Comparison of ENCODE assay signal across 7 cellular contexts in genomic region chr22:23281406-23282088, GRCh38.
DNase-seq lines count a peak whose midpoint lies in the region; ATAC-seq, FAIRE-seq and TF ChIP-seq lines count a peak whose summit lies in the region.

No MANE protein-coding gene starts in this region.

- TF ChIP-seq CTCF in body of pancreas (IDR thresholded peaks at IDR 0.05): peak; percentile 86 to 94 (median 92)

- intact Hi-C loops in body of pancreas (cut with DNase I): loop anchor here (5.0 kb wide), 1 partner anchor 104 kb away; no protein-coding TSS in a partner anchor

- H3K27me3 ChIP-seq in body of pancreas: no peaks in the 10 kb centered on the region

- no peaks in the 10 kb centered on the region for H3K36me3 ChIP-seq in body of pancreas (replicated peaks in 1 of 2; ENCODE audit: insufficient read depth in 1 of 2, low read depth in 2 of 2)

- H3K4me3 ChIP-seq in body of pancreas (no peak overlapping the region), skin epidermis (no peak overlapping the region)

- FAIRE-seq in GM12891 (lab: Jason Lieb, UNC): peak; percentile 77

- DNase-seq in GM12891 (ENCODE audit: insufficient read length, low spot score) (peak; percentile 94), NCI-H146 treated with DMSO at 0.1 percent for 48 hours (lab: John Stamatoyannopoulos, UW; ENCODE audit: unreplicated experiment) (peak; percentile 0), UCSD-AML1 (lab: John Stamatoyannopoulos, UW; ENCODE audit: unreplicated experiment) (peak; percentile 76), body of pancreas (peak; percentile 84 to 90 (median 86)), iPS-NIHi11 (ENCODE audit: low spot score) (peak; percentile 95)

- peak overlapping the region in 3 of 4 donors; percentile 21 to 53 (median 29) for H3K27ac ChIP-seq in body of pancreas
- H3K27ac ChIP-seq in skin epidermis: peak overlapping the region in 19 of 21 experiments; percentile 6 to 89 (median 60)

- 27 to 41% methylated on average over 3 to 20 of the region's 21 CpGs for WGBS in body of pancreas, 2 donors

- TF ChIP-seq POLR2A in GM12891 (IDR thresholded peaks at IDR 0.05; ENCODE audit: low read depth, low read length) (no peak), body of pancreas (IDR thresholded peaks at IDR 0.05) (no peak)

- H3K9me3 ChIP-seq in body of pancreas: no peaks in the 10 kb centered on the region

- ATAC-seq in body of pancreas (peak; percentile 65), HG03565 (IDR thresholded peaks at IDR 0.05; ENCODE audit: unreplicated experiment) (no peak)

- H3K4me1 ChIP-seq in body of pancreas: peaks cover 33% of the 10 kb centered on the region

TF ChIP-seq in GM12891, 5 proteins besides CTCF, POLR2A, EP300 and RAD21:
- peak; percentile 66 for TF ChIP-seq SPI1 (IDR thresholded peaks at IDR 0.05; ENCODE audit: low read depth, low read length)
- no peak for TF ChIP-seq POLR2AphosphoS5 (IDR thresholded peaks at IDR 0.05; ENCODE audit: low read depth, low read length)

Comparison
In these comparisons a context has a peak if more than half of its experiments do, and no peak if none do; other contexts are left out.
1. DNase-seq: peak in every context shown above with its lines; median percentile 95 in iPS-NIHi11; 94 in GM12891; 86 in body of pancreas; 76 in UCSD-AML1; 0 in NCI-H146 treated with DMSO at 0.1 percent for 48 hours.